9 cellular contexts compared by ENCODE assay signal in genomic region chr4:88696620-88697019, GRCh38.
DNase-seq lines count a peak whose midpoint lies in the region; ATAC-seq and TF ChIP-seq lines count a peak whose summit lies in the region.
"Had no signal": no experiment of that assay in that cellular context is flagged by ENCODE, and none has a peak within 500 bp of the region (broad histone marks: within the 10 kb centered on the region; RNA-seq: fewer than 3 reads in every experiment).

No MANE protein-coding gene starts in this region.

- no peak overlapping the region for H3K4me3 Mint-ChIP-seq in dendritic cell treated with granulocyte-macrophage colony-stimulating factor and Interleukin-4, amounts not matched to agents 40 ng/mL and 50 ng/mL, for 4 days
- H3K4me3 Mint-ChIP-seq in nephron progenitor cell = peak overlapping the region; percentile 90

- intact Hi-C loops in dendritic cell treated with granulocyte-macrophage colony-stimulating factor and Interleukin-4, amounts not matched to agents 40 ng/mL and 50 ng/mL, for 4 days (cut with micrococcal nuclease) = no loop called here

- no peaks in the 10 kb centered on the region for H3K27me3 ChIP-seq in MM.1S (replicated peaks; ENCODE audit: insufficient read depth, low read length)

- no peaks in the 10 kb centered on the region for H3K9me2 ChIP-seq in MM.1S (replicated peaks; ENCODE audit: insufficient read depth, low read length)

- H3K79me2 ChIP-seq in MM.1S (ENCODE audit: low read length) = no peaks in the 10 kb centered on the region

- peaks cover 6% of the 10 kb centered on the region for H3K9me3 Mint-ChIP-seq in dendritic cell treated with granulocyte-macrophage colony-stimulating factor and Interleukin-4, amounts not matched to agents 40 ng/mL and 50 ng/mL, for 4 days
- H3K9me3 Mint-ChIP-seq in nephron progenitor cell = no peaks in the 10 kb centered on the region

- no peaks in the 10 kb centered on the region for H4K20me1 ChIP-seq in MM.1S (ENCODE audit: insufficient read depth, low read length)

- H3K4me3 ChIP-seq in AG10803 (ENCODE audit: low read length) (peak overlapping the region; percentile 74), MM.1S (ENCODE audit: low read length) (no peak overlapping the region)

- TF ChIP-seq CTCF in AG10803 (conservative IDR thresholded peaks at IDR 0.05; ENCODE audit: low read length) (no peak), MM.1S (IDR thresholded peaks at IDR 0.05; ENCODE audit: low read length) (no peak), nephron progenitor cell (IDR thresholded peaks at IDR 0.05) (no peak)

- no peak overlapping the region for H3K27ac ChIP-seq in MM.1S (ENCODE audit: low read length)

- peak overlapping the region; percentile 70 for H3K27ac Mint-ChIP-seq in dendritic cell treated with granulocyte-macrophage colony-stimulating factor and Interleukin-4, amounts not matched to agents 40 ng/mL and 50 ng/mL, for 4 days
- no peak overlapping the region for H3K27ac Mint-ChIP-seq in nephron progenitor cell

- 0 out of 2 replicates have a peak overlapping the region, but pooled peaks have one; percentile 35 for H3K4me2 ChIP-seq in MM.1S (ENCODE audit: low read depth, low read length)

- peaks cover 14% of the 10 kb centered on the region for H3K4me1 Mint-ChIP-seq in dendritic cell treated with granulocyte-macrophage colony-stimulating factor and Interleukin-4, amounts not matched to agents 40 ng/mL and 50 ng/mL, for 4 days (ENCODE audit: low read depth)
- peaks cover 11% of the 10 kb centered on the region for H3K4me1 Mint-ChIP-seq in nephron progenitor cell

- H3K9me3 ChIP-seq in MM.1S (replicated peaks; ENCODE audit: insufficient read depth, low read length) = no peaks in the 10 kb centered on the region

- no peak for DNase-seq in AG10803 (ENCODE audit: low read depth)
- no peak for DNase-seq in MM.1S
- no peak for DNase-seq in nephron progenitor cell
- no peak for DNase-seq in NCI-H2107 (lab: John Stamatoyannopoulos, UW)
- no peak for DNase-seq in NCI-H2081 treated with DMSO at 0.1 percent for 48 hours (lab: John Stamatoyannopoulos, UW)
- DNase-seq: GF-D8 had no signal

- peaks cover 59% of the 10 kb centered on the region for H3K36me3 Mint-ChIP-seq in dendritic cell treated with granulocyte-macrophage colony-stimulating factor and Interleukin-4, amounts not matched to agents 40 ng/mL and 50 ng/mL, for 4 days (ENCODE audit: low read depth)
- peaks cover 5% of the 10 kb centered on the region for H3K36me3 Mint-ChIP-seq in nephron progenitor cell (ENCODE audit: low read depth)

- no peak overlapping the region for H3K9ac ChIP-seq in MM.1S (ENCODE audit: low read length)

- no peak overlapping the region for H2AFZ ChIP-seq in MM.1S (ENCODE audit: low read length)

- H3K36me3 ChIP-seq in MM.1S (replicated peaks; ENCODE audit: insufficient read depth, low read length) = no peaks in the 10 kb centered on the region

- H3K4me1 ChIP-seq in MM.1S (ENCODE audit: low read length) = no peaks in the 10 kb centered on the region

- H3F3A ChIP-seq in MM.1S (ENCODE audit: insufficient read depth, low read length) = no peaks in the 10 kb centered on the region

- ATAC-seq in GM19395 (IDR thresholded peaks at IDR 0.05; ENCODE audit: unreplicated experiment) (no peak), HG02763 (IDR thresholded peaks at IDR 0.05; ENCODE audit: unreplicated experiment) (no peak)

- H3K27me3 Mint-ChIP-seq in dendritic cell treated with granulocyte-macrophage colony-stimulating factor and Interleukin-4, amounts not matched to agents 40 ng/mL and 50 ng/mL, for 4 days = no peaks in the 10 kb centered on the region
- H3K27me3 Mint-ChIP-seq in nephron progenitor cell (ENCODE audit: low read depth, poor library complexity) = peaks cover 4% of the 10 kb centered on the region
